21 cellular contexts compared by ENCODE assay signal in genomic region chr22:17953147-17953546, GRCh38.
"Had no signal": no experiment of that assay in that cellular context is flagged by ENCODE, and none has a peak within 500 bp of the region (broad histone marks: within the 10 kb centered on the region; RNA-seq: fewer than 3 reads in every experiment).

No MANE protein-coding gene starts in this region.

- H3K4me3 Mint-ChIP-seq: activated CD4-positive, alpha-beta T cell treated with anti-CD3 and anti-CD28 coated beads for 36 hours; activated naive CD8-positive, alpha-beta T cell; naive thymus-derived CD8-positive, alpha-beta T cell; T-helper 2 cell treated with Interferon-gamma antibody and Interleukin-4, amounts not matched to agents 5 μg/mL and 100 μg/mL, for 36 hours; WTC11 had no signal

- H3K4me1 ChIP-seq: uterus had no signal

- H3K36me3 Mint-ChIP-seq: WTC11 had no signal

- H3K27ac Mint-ChIP-seq: activated CD4-positive, alpha-beta T cell treated with anti-CD3 and anti-CD28 coated beads for 36 hours; activated naive CD8-positive, alpha-beta T cell; T-helper 2 cell treated with Interferon-gamma antibody and Interleukin-4, amounts not matched to agents 5 μg/mL and 100 μg/mL, for 36 hours; WTC11 had no signal

- H3K9me3 Mint-ChIP-seq: naive thymus-derived CD8-positive, alpha-beta T cell; T-helper 2 cell treated with Interferon-gamma antibody and Interleukin-4, amounts not matched to agents 5 μg/mL and 100 μg/mL, for 36 hours; WTC11 had no signal

- H3K36me3 ChIP-seq: cardiac muscle cell, left lung, tibial nerve, uterus had no signal

- H3K4me1 Mint-ChIP-seq: activated CD4-positive, alpha-beta T cell treated with anti-CD3 and anti-CD28 coated beads for 36 hours had no signal

- H3K4me3 ChIP-seq: cardiac muscle cell, left lung, tibial nerve, uterus had no signal

- H3K27me3 Mint-ChIP-seq: activated CD4-positive, alpha-beta T cell treated with anti-CD3 and anti-CD28 coated beads for 36 hours; activated naive CD8-positive, alpha-beta T cell; naive thymus-derived CD8-positive, alpha-beta T cell had no signal

- H3K9me3 ChIP-seq: left lung, tibial nerve, uterus had no signal

- ATAC-seq: activated CD4-positive, alpha-beta T cell treated with anti-CD3 and anti-CD28 coated beads for 36 hours; left lung; naive thymus-derived CD8-positive, alpha-beta T cell; stimulated activated naive CD8-positive, alpha-beta T cell treated with anti-CD3 and anti-CD28 coated beads, Interleukin-15, Interleukin-2, amounts not matched to agents 100 U/mL and 50 U/mL, for 24 hours; WTC11 had no signal

- FAIRE-seq: TTC549 had no signal

- DNase-seq: activated CD4-positive, alpha-beta T cell treated with anti-CD3 and anti-CD28 coated beads for 36 hours; activated CD4-positive, alpha-beta T cell treated with anti-CD3 and anti-CD28 coated beads, Interleukin-2, amount 50 U/mL, for 48 hours; amygdala; foreskin fibroblast; hippocampal formation; islet precursor cell; left lung; mesendoderm; naive thymus-derived CD8-positive, alpha-beta T cell; stimulated activated CD4-positive, alpha-beta T cell treated with anti-CD3 and anti-CD28 coated beads, Interleukin-12 subunit alpha, Interleukin-12 subunit beta, amount 100 ng/mL, for 4 hours; stimulated activated CD4-positive, alpha-beta T cell treated with anti-CD3 and anti-CD28 coated beads, Interleukin-1b, Interleukin-23, amount 100 ng/mL, for 48 hours; stimulated activated CD8-positive, alpha-beta memory T cell treated with anti-CD3 and anti-CD28 coated beads, Interleukin-4, amount 100 ng/mL, for 48 hours; stimulated activated naive CD8-positive, alpha-beta T cell treated with anti-CD3 and anti-CD28 coated beads, Interleukin-15, Interleukin-2, amounts not matched to agents 100 U/mL and 50 U/mL, for 24 hours; uterus had no signal

- H3K27me3 ChIP-seq: cardiac muscle cell, left lung, tibial nerve, uterus had no signal

- H3K27ac ChIP-seq: cardiac muscle cell, epithelial cell of prostate, left lung, uterus had no signal
